In the genomic region with DNA sequence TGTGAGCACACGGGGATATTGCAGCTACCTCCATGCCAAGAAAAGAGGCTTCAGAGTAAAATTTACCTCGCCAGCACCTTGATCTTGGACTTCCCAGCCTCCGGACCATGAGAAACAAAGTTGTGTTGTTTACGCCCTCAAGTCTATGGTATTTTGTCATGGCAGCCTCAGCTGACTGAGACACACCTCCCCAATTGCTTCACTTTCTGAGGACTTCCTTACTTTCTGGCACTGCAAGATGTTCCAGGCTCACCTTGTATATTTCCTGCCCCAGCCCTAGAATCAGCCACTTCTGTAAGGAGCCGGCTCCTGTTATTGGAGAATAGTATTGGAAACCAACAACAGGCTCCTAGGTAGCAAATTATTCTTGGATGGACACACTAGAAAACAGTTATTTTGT, we compare ENCODE assay signal across 22 cellular contexts.
"Had no signal": no experiment of that assay in that cellular context is flagged by ENCODE, and none has a peak within 500 bp of the region (broad histone marks: within the 10 kb centered on the region; RNA-seq: fewer than 3 reads in every experiment).

No MANE protein-coding gene starts in this region.

- H3K4me1 ChIP-seq: esophagus muscularis mucosa, gastrocnemius medialis, heart right ventricle, left ventricle myocardium inferior, psoas muscle, right lobe of liver, uterus had no signal

- DNase-seq: cortex of kidney; dorsolateral prefrontal cortex; effector memory CD4-positive, alpha-beta T cell; gastrocnemius medialis; heart right ventricle; islet precursor cell; left ventricle myocardium inferior; mesenchymal stem cell; midbrain; naive thymus-derived CD8-positive, alpha-beta T cell; psoas muscle; retina; right lobe of liver; stimulated activated CD4-positive, alpha-beta T cell treated with anti-CD3 and anti-CD28 coated beads, Interleukin-2, amount 100 ng/mL, for 24 hours; stimulated activated CD4-positive, alpha-beta T cell treated with anti-CD3 and anti-CD28 coated beads, Interleukin-4, amount 100 ng/mL, for 4 hours; stimulated activated naive B cell treated with anti-CD40 and anti-IgM and Interleukin-4, amounts not matched to agents 10 μg/mL and 1 μg/mL and 100 μg/mL, for 72 hours; stomach; substantia nigra; uterus had no signal

- H3K36me3 ChIP-seq: esophagus muscularis mucosa, gastrocnemius medialis, heart right ventricle, left ventricle myocardium inferior, neutrophil, right lobe of liver, stomach, uterus had no signal

- H3K27me3 ChIP-seq: esophagus muscularis mucosa, gastrocnemius medialis, right lobe of liver, uterus had no signal

- ATAC-seq: gastrocnemius medialis; heart right ventricle; naive thymus-derived CD8-positive, alpha-beta T cell; psoas muscle; right lobe of liver; stimulated activated naive B cell treated with anti-CD40 and anti-IgM and Interleukin-4, amounts not matched to agents 10 μg/mL and 1 μg/mL and 100 μg/mL, for 72 hours had no signal

- H3K27ac ChIP-seq: dorsolateral prefrontal cortex, esophagus muscularis mucosa, gastrocnemius medialis, heart right ventricle, left ventricle myocardium inferior, neutrophil, psoas muscle, right lobe of liver, stomach, uterus had no signal

- H3K4me3 ChIP-seq: dorsolateral prefrontal cortex, esophagus muscularis mucosa, gastrocnemius medialis, heart right ventricle, left ventricle myocardium inferior, lung, psoas muscle, right lobe of liver, stomach, uterus had no signal

- H3K9me3 ChIP-seq: esophagus muscularis mucosa, gastrocnemius medialis, heart right ventricle, left ventricle myocardium inferior, neutrophil, psoas muscle, right lobe of liver, stomach, uterus had no signal
